Comparison of ENCODE assay signal across 12 cellular contexts in the genomic region with DNA sequence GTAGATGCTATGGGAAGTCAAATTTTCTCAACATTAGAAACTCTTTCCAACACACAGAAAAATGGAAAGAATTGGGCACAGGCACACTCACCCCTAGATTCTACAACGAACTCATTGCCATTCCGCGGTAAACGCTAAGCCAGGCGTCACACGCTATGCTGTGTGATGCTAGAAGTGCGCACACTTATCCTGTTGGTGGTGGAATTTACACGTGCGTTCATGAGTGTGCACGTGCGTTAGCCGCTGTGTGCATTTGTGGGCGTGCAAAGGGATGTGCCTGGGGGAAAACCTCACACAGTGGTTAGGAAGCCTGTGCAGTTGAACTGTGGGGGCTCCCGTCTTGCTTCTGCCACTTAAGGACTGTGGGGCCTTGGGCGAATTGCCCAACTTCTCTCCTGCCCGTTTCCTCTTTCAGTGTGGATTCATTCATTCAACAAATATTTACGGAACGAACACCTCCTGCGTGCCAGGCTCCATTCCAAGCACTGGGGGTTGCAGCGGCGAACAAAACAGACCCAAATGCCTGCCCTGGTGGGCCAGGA. TPM values are rescaled to one million over a fixed set of nuclear protein-coding genes. Genes with fewer than 3 reads are reported as not detected.
A peak's percentile ranks its signal among the peaks of the same experiment; 100 is the strongest.
DNase-seq lines count a peak whose midpoint lies in the region; ATAC-seq and TF ChIP-seq lines count a peak whose summit lies in the region.
"Had no signal": no experiment of that assay in that cellular context is flagged by ENCODE, and none has a peak within 500 bp of the region (broad histone marks: within the 10 kb centered on the region; RNA-seq: fewer than 3 reads in every experiment).

No MANE protein-coding gene starts in this region.

- ATAC-seq in SK-N-SH treated with all-trans-retinoic acid at 6 μM for 48 hours, result no peak; the same call in 1 of the 3 replicates
- ATAC-seq: HCT116 had no signal

- no peak for DNase-seq in SK-N-SH
- DNase-seq in NOMO-1 treated with DMSO at 0.1 percent for 48 hours (lab: John Stamatoyannopoulos, UW; ENCODE audit: unreplicated experiment), result peak; percentile 86
- peak; percentile 78 for DNase-seq in choroid plexus epithelial cell (ENCODE audit: low read depth)
- peak; percentile 68 for DNase-seq in sigmoid colon
- no peak for DNase-seq in AG08396 (ENCODE audit: low spot score)
- no peak for DNase-seq in NCI-H510A treated with DMSO at 0.1 percent for 48 hours (lab: John Stamatoyannopoulos, UW)
- no peak for DNase-seq in HAP-1 (ENCODE audit: low spot score in 2 of 2)
- DNase-seq: SJCRH30 had no signal

- TF ChIP-seq EP300 in SK-N-SH (IDR thresholded peaks at IDR 0.05; ENCODE audit: borderline replicate concordance in 1 of 2, low read depth in 1 of 2, low read length in 1 of 2) (no peak), sigmoid colon (IDR thresholded peaks at IDR 0.05) (no peak)

- H3K9me2 ChIP-seq in SK-N-SH, result no peaks in the 10 kb centered on the region

- H3F3A ChIP-seq in SK-N-SH (replicated peaks; ENCODE audit: insufficient read depth), result no peaks in the 10 kb centered on the region

- no peaks in the 10 kb centered on the region for H3K9me3 ChIP-seq in SK-N-SH
- H3K9me3 ChIP-seq in sigmoid colon, result no peaks in the 10 kb centered on the region
- H3K9me3 ChIP-seq in HAP-1, result no peaks in the 10 kb centered on the region
- H3K9me3 ChIP-seq: SJCRH30 had no signal

- H3K4me3 ChIP-seq in SK-N-SH (ENCODE audit: low read depth in 2 of 2, low read length in 1 of 2), result no peak overlapping the region
- H3K4me3 ChIP-seq in choroid plexus epithelial cell (ENCODE audit: low read depth, low read length), result no peak overlapping the region
- H3K4me3 ChIP-seq in sigmoid colon, result peak overlapping the region in 1 of 4 donors; percentile 1
- no peak overlapping the region for H3K4me3 ChIP-seq in HAP-1
- H3K4me3 ChIP-seq: SJCRH30 had no signal

- no peak overlapping the region for H2AFZ ChIP-seq in SK-N-SH (ENCODE audit: low read depth)

- H3K4me1 ChIP-seq in SK-N-SH (ENCODE audit: control insufficient read depth in 1 of 2, insufficient read depth in 2 of 2, low read depth in 1 of 2, low read length in 1 of 2) (peaks cover 0 to 7% of the 10 kb centered on the region in 2 experiments; a peak in 1 of 4 replicates), sigmoid colon (peaks cover 0 to 15% (median 4%) of the 10 kb centered on the region in 4 donors), HAP-1 (no peaks in the 10 kb centered on the region)
- H3K4me1 ChIP-seq: SJCRH30 had no signal

- 26% methylated on average over 18 of the region's 21 CpGs for WGBS in SK-N-SH (ENCODE audit: low lambda C conversion rate)
- WGBS in sigmoid colon, 2 donors, result 29 to 50% methylated on average over 21 of the region's 21 CpGs

- CTCF ChIA-PET in SK-N-SH (lab: Yijun Ruan, JAX), result no interaction called here

- no peaks in the 10 kb centered on the region for H3K79me2 ChIP-seq in SK-N-SH (ENCODE audit: insufficient read depth)

- peak overlapping the region; percentile 46; the same call in 1 of the 2 replicates for H3K4me2 ChIP-seq in SK-N-SH

- in situ Hi-C loops in HAP-1 (cut with MboI; ENCODE audit: low sequenced_read_pairs), result no loop called here

- TF ChIP-seq RAD21 in SK-N-SH (IDR thresholded peaks at IDR 0.05; ENCODE audit: low read length), result no peak

- no peak overlapping the region for H3K27ac ChIP-seq in SK-N-SH (ENCODE audit: low read depth in 2 of 2, low read length in 1 of 2)
- H3K27ac ChIP-seq in sigmoid colon, result no peak overlapping the region
- H3K27ac ChIP-seq: SJCRH30 had no signal

- TF ChIP-seq CTCF in SK-N-SH (IDR thresholded peaks at IDR 0.05) (no peak), choroid plexus epithelial cell (conservative IDR thresholded peaks at IDR 0.05; ENCODE audit: low read depth, low read length) (no peak), sigmoid colon (IDR thresholded peaks at IDR 0.05) (no peak)

- H3K27me3 ChIP-seq in SK-N-SH (ENCODE audit: insufficient read depth) (no peaks in the 10 kb centered on the region; the same call in 1 of the 2 replicates), sigmoid colon (no peaks in the 10 kb centered on the region), HAP-1 (ENCODE audit: low read depth) (no peaks in the 10 kb centered on the region)
- H3K27me3 ChIP-seq: SJCRH30 had no signal

- TF ChIP-seq POLR2A in sigmoid colon (IDR thresholded peaks at IDR 0.05), result no peak

- intact Hi-C loops in sigmoid colon (cut with DNase I), result no loop called here

- H3K36me3 ChIP-seq in SK-N-SH (replicated peaks in 1 of 2; ENCODE audit: control insufficient read depth in 1 of 2, insufficient read depth in 2 of 2, low read length in 1 of 2) (no peaks in the 10 kb centered on the region), sigmoid colon (no peaks in the 10 kb centered on the region), HAP-1 (replicated peaks) (no peaks in the 10 kb centered on the region)
- H3K36me3 ChIP-seq: SJCRH30 had no signal

- H3K9ac ChIP-seq in SK-N-SH, result no peak overlapping the region

- POLR2A ChIA-PET in SK-N-SH (lab: Yijun Ruan, JAX), result no interaction called here

- no peaks in the 10 kb centered on the region for H4K20me1 ChIP-seq in SK-N-SH (ENCODE audit: insufficient read depth)

TF ChIP-seq in SK-N-SH, 30 proteins besides CTCF, POLR2A, EP300 and RAD21:
- TF ChIP-seq NFIC (IDR thresholded peaks at IDR 0.05; ENCODE audit: borderline replicate concordance), result peak; percentile 52; the same call in 1 of the 2 replicates
- peak; percentile 31; the same call in 1 of the 2 replicates for TF ChIP-seq FOSL2 (IDR thresholded peaks at IDR 0.05; ENCODE audit: borderline replicate concordance, low read depth)
- TF ChIP-seq, protein P1, sequence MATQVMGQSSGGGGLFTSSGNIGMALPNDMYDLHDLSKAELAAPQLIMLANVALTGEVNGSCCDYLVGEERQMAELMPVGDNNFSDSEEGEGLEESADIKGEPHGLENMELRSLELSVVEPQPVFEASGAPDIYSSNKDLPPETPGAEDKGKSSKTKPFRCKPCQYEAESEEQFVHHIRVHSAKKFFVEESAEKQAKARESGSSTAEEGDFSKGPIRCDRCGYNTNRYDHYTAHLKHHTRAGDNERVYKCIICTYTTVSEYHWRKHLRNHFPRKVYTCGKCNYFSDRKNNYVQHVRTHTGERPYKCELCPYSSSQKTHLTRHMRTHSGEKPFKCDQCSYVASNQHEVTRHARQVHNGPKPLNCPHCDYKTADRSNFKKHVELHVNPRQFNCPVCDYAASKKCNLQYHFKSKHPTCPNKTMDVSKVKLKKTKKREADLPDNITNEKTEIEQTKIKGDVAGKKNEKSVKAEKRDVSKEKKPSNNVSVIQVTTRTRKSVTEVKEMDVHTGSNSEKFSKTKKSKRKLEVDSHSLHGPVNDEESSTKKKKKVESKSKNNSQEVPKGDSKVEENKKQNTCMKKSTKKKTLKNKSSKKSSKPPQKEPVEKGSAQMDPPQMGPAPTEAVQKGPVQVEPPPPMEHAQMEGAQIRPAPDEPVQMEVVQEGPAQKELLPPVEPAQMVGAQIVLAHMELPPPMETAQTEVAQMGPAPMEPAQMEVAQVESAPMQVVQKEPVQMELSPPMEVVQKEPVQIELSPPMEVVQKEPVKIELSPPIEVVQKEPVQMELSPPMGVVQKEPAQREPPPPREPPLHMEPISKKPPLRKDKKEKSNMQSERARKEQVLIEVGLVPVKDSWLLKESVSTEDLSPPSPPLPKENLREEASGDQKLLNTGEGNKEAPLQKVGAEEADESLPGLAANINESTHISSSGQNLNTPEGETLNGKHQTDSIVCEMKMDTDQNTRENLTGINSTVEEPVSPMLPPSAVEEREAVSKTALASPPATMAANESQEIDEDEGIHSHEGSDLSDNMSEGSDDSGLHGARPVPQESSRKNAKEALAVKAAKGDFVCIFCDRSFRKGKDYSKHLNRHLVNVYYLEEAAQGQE (IDR thresholded peaks at IDR 0.05; ENCODE audit: low read depth, low read length), result no peak
- no peak for TF ChIP-seq GABPA (IDR thresholded peaks at IDR 0.05; ENCODE audit: low read depth)
- no peak for TF ChIP-seq RCOR1 (IDR thresholded peaks at IDR 0.05; ENCODE audit: low read length)

TF ChIP-seq in SK-N-SH treated with all-trans-retinoic acid at 6 μM for 48 hours, 23 proteins besides CTCF, POLR2A, EP300 and RAD21 (continues in another document):
- no peak for TF ChIP-seq PPARA (CRISPR knock-in tag; IDR thresholded peaks at IDR 0.05; ENCODE audit: borderline replicate concordance)
- no peak for TF ChIP-seq ZNF565 (CRISPR knock-in tag; conservative IDR thresholded peaks at IDR 0.05; ENCODE audit: low read depth)
- TF ChIP-seq, protein P2, sequence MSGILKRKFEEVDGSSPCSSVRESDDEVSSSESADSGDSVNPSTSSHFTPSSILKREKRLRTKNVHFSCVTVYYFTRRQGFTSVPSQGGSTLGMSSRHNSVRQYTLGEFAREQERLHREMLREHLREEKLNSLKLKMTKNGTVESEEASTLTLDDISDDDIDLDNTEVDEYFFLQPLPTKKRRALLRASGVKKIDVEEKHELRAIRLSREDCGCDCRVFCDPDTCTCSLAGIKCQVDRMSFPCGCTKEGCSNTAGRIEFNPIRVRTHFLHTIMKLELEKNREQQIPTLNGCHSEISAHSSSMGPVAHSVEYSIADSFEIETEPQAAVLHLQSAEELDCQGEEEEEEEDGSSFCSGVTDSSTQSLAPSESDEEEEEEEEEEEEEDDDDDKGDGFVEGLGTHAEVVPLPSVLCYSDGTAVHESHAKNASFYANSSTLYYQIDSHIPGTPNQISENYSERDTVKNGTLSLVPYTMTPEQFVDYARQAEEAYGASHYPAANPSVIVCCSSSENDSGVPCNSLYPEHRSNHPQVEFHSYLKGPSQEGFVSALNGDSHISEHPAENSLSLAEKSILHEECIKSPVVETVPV (CRISPR knock-in tag; IDR thresholded peaks at IDR 0.05), result no peak
- TF ChIP-seq, protein P3, sequence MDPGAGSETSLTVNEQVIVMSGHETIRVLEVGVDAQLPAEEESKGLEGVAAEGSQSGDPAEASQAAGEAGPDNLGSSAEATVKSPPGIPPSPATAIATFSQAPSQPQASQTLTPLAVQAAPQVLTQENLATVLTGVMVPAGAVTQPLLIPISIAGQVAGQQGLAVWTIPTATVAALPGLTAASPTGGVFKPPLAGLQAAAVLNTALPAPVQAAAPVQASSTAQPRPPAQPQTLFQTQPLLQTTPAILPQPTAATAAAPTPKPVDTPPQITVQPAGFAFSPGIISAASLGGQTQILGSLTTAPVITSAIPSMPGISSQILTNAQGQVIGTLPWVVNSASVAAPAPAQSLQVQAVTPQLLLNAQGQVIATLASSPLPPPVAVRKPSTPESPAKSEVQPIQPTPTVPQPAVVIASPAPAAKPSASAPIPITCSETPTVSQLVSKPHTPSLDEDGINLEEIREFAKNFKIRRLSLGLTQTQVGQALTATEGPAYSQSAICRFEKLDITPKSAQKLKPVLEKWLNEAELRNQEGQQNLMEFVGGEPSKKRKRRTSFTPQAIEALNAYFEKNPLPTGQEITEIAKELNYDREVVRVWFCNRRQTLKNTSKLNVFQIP (CRISPR knock-in tag; IDR thresholded peaks at IDR 0.05; ENCODE audit: borderline replicate concordance, low read depth), result no peak

RNA-seq across cellular contexts. Expression of a gene that starts 7.7 kb away (rescaled TPM):
- polyA plus RNA-seq in SK-N-SH (2012; rRNA removed) (not detected in 2 replicates), sigmoid colon (not detected)
- not detected in 2 replicates for polyA plus RNA-seq in SK-N-SH (2012; cell fraction: cytosol; rRNA removed)
- polyA plus RNA-seq in SK-N-SH (2012; cell fraction: nucleus; rRNA removed), result not detected in 2 replicates
- total RNA-seq in sigmoid colon, result not detected
- total RNA-seq: aorta, pulmonary artery endothelial cell, SJCRH30 had no signal
- polyA plus RNA-seq: aorta had no signal

RNA-seq across cellular contexts. Expression of a gene that starts 27.6 kb away (rescaled TPM):
- polyA plus RNA-seq in SK-N-SH (2012; rRNA removed), result 3.6 and 5.9 TPM in 2 replicates
- polyA plus RNA-seq in SK-N-SH (2012; cell fraction: cytosol; rRNA removed), result 0.84 and 1.7 TPM in 2 replicates
- polyA plus RNA-seq in SK-N-SH (2012; cell fraction: nucleus; rRNA removed), result 43.3 and 50.0 TPM in 2 replicates
- total RNA-seq in sigmoid colon, result 10 to 100 TPM; 20.3 to 90.6 (median 27.2) TPM
- 10 to 100 TPM in 1 of 3 donors, 1 to 10 TPM in 1, not detected in 1; 1.2 to 13.7 TPM for polyA plus RNA-seq in sigmoid colon
- total RNA-seq: SJCRH30 had no signal

Comparison
In these comparisons a context has a peak if more than half of its experiments do, and no peak if none do; other contexts are left out.
1. DNase-seq: peak in NOMO-1 treated with DMSO at 0.1 percent for 48 hours (single experiment), choroid plexus epithelial cell (single experiment) and sigmoid colon (single experiment); none in SK-N-SH (single experiment), AG08396 (single experiment), NCI-H510A treated with DMSO at 0.1 percent for 48 hours (single experiment) and HAP-1 (0 of 2).